Comparison of ENCODE assay signal across 8 cellular contexts in genomic region chr21:44297525-44298290, GRCh38. TPM values are rescaled to one million over a fixed set of nuclear protein-coding genes. Genes with fewer than 3 reads are reported as not detected.
DNase-seq lines count a peak whose midpoint lies in the region; ATAC-seq and TF ChIP-seq lines count a peak whose summit lies in the region.

No MANE protein-coding gene starts in this region.

- no peak overlapping the region for H3K9ac ChIP-seq in neural progenitor cell

- H3K36me3 Mint-ChIP-seq in neural progenitor cell, result no peaks in the 10 kb centered on the region

- peaks cover 22% of the 10 kb centered on the region for H3K27me3 ChIP-seq in neural progenitor cell
- H3K27me3 ChIP-seq in stomach, result peaks cover 0 to 40% (median 0%) of the 10 kb centered on the region in 3 donors

- H3K27me3 Mint-ChIP-seq in neural progenitor cell (ENCODE audit: insufficient read depth, low read depth), result no peaks in the 10 kb centered on the region

- H3K4me1 ChIP-seq in neural progenitor cell (peaks cover 8% of the 10 kb centered on the region), stomach (peaks cover 37 to 61% (median 54%) of the 10 kb centered on the region in 4 donors)

- no peak for TF ChIP-seq EP300 in stomach (IDR thresholded peaks at IDR 0.05)

- peak overlapping the region; percentile 76 for H3K4me3 Mint-ChIP-seq in neural progenitor cell

- TF ChIP-seq CTCF in neural progenitor cell (IDR thresholded peaks at IDR 0.05) (peak; percentile 84), stomach (IDR thresholded peaks at IDR 0.05) (peak in 5 of 7 experiments; percentile 53 to 83 (median 76))

- H3K9me3 ChIP-seq in neural progenitor cell (ENCODE audit: low read depth), result no peaks in the 10 kb centered on the region
- H3K9me3 ChIP-seq in stomach, result no peaks in the 10 kb centered on the region

- peaks cover 18% of the 10 kb centered on the region for H3K4me1 Mint-ChIP-seq in neural progenitor cell

- H3K79me2 ChIP-seq in neural progenitor cell (ENCODE audit: low read depth), result peaks cover 9% of the 10 kb centered on the region

- peak; percentile 90 for DNase-seq in Daoy (ENCODE audit: low read depth)
- peak; percentile 73 for DNase-seq in LoVo (ENCODE audit: low spot score)
- DNase-seq in SHP77 (lab: John Stamatoyannopoulos, UW), result peak; percentile 70 to 77
- peak; percentile 48 to 61 for DNase-seq in activated T-helper 1 cell treated with anti-CD3 and anti-CD28 coated beads, Interleukin-2, amount 50 U/mL, for 16 hours (ENCODE audit: low read depth in 1 of 2, low spot score in 1 of 2)
- DNase-seq in fibroblast of peridontal ligament (ENCODE audit: extremely low read depth), result peak; percentile 79
- DNase-seq in neural progenitor cell (ENCODE audit: low spot score), result peak; percentile 93
- peak; percentile 91 for DNase-seq in stomach

- no peak for ATAC-seq in GM19397 (IDR thresholded peaks at IDR 0.05; ENCODE audit: unreplicated experiment)

- no peak for TF ChIP-seq POLR2A in stomach (IDR thresholded peaks at IDR 0.05)

- peaks cover 23% of the 10 kb centered on the region for H4K20me1 ChIP-seq in neural progenitor cell (ENCODE audit: low read depth)

- peaks cover 4% of the 10 kb centered on the region for H3F3A ChIP-seq in neural progenitor cell (ENCODE audit: low read depth)

- H3K4me3 ChIP-seq in neural progenitor cell (no peak overlapping the region), stomach (peak overlapping the region in 1 of 4 donors; percentile 10)

- intact Hi-C loops in stomach (cut with DNase I; ENCODE audit: low total_unique reads), result no loop called here

- H3K27ac ChIP-seq in neural progenitor cell, result no peak overlapping the region
- peak overlapping the region in 3 of 5 donors; percentile 9 to 26 (median 23) for H3K27ac ChIP-seq in stomach

- H3K36me3 ChIP-seq in neural progenitor cell (no peaks in the 10 kb centered on the region), stomach (no peaks in the 10 kb centered on the region)

- no peak overlapping the region for H3K27ac Mint-ChIP-seq in neural progenitor cell

- WGBS in stomach, 5 donors, result 20 to 23% (median 22%) methylated on average over 21 to 22 of the region's 22 CpGs

- H3K4me2 ChIP-seq in neural progenitor cell, result no peak overlapping the region

- no peaks in the 10 kb centered on the region for H3K9me3 Mint-ChIP-seq in neural progenitor cell

- H2AFZ ChIP-seq in neural progenitor cell (replicated peaks), result no peak overlapping the region

RNA-seq across cellular contexts. Expression of gene PFKL, which starts 2.1 kb away (rescaled TPM):
- 91.8 and 92.9 TPM in 2 replicates for total RNA-seq in Daoy (2014; rRNA removed; shearing (Covaris generic))
- total RNA-seq in neural progenitor cell (ENCODE audit: low replicate concordance) (48.7 and 126 TPM in 2 replicates), stomach (100 to 1,000 TPM; 123 to 283 (median 139) TPM)
- 100 to 1,000 TPM in 1 of 3 donors, 10 to 100 TPM in 2; 83.0 to 120 (median 99.9) TPM for polyA plus RNA-seq in stomach

RNA-seq across cellular contexts. Expression of gene AIRE, which starts 12.0 kb away (rescaled TPM):
- total RNA-seq in Daoy (2014; rRNA removed; shearing (Covaris generic)), result not detected in 2 replicates
- total RNA-seq in neural progenitor cell (ENCODE audit: low replicate concordance) (not detected in 2 replicates), stomach (under 1 TPM in 2 of 5 donors, not detected in 3; 0.18 to 0.87 TPM)
- polyA plus RNA-seq in stomach, result not detected

RNA-seq across cellular contexts. Expression of gene DNMT3L, which starts 36.0 kb away (rescaled TPM):
- total RNA-seq in Daoy (2014; rRNA removed; shearing (Covaris generic)), result not detected in 2 replicates
- total RNA-seq in neural progenitor cell (ENCODE audit: low replicate concordance) (not detected in 2 replicates), stomach (not detected)
- polyA plus RNA-seq in stomach, result not detected

RNA-seq across cellular contexts. Expression of gene CFAP410, which starts 41.5 kb away (rescaled TPM):
- total RNA-seq in Daoy (2014; rRNA removed; shearing (Covaris generic)), result 23.5 and 60.9 TPM in 2 replicates
- 7.5 and 17.9 TPM in 2 replicates for total RNA-seq in neural progenitor cell (ENCODE audit: low replicate concordance)
- 100 to 1,000 TPM in 1 of 5 donors, 10 to 100 TPM in 4; 21.1 to 118 (median 32.2) TPM for total RNA-seq in stomach
- 10 to 100 TPM; 30.2 to 43.1 (median 39.0) TPM for polyA plus RNA-seq in stomach

RNA-seq across cellular contexts. Expression of gene TRPM2, which starts 55.7 kb away (rescaled TPM):
- 4.4 and 9.1 TPM in 2 replicates for total RNA-seq in Daoy (2014; rRNA removed; shearing (Covaris generic))
- total RNA-seq in neural progenitor cell (ENCODE audit: low replicate concordance) (0.28 TPM in 1 of 2 replicates, not detected in the other), stomach (10 to 100 TPM in 1 of 5 donors, 1 to 10 TPM in 4; 1.3 to 10.3 (median 3.5) TPM)
- 1 to 10 TPM; 1.9 to 2.7 (median 1.9) TPM for polyA plus RNA-seq in stomach
